ENCODE assay signal across 11 cellular contexts in genomic region chr3:146138904-146139303, GRCh38.
"Had no signal": no experiment of that assay in that cellular context is flagged by ENCODE, and none has a peak within 500 bp of the region (broad histone marks: within the 10 kb centered on the region; RNA-seq: fewer than 3 reads in every experiment).

No MANE protein-coding gene starts in this region.

- H3K27me3 ChIP-seq: testis, upper lobe of right lung had no signal

- DNase-seq: activated CD4-positive, alpha-beta T cell treated with anti-CD3 and anti-CD28 coated beads, Interleukin-2, amount 10 ng/mL, durations not matched to agents 7 days and 5 days; activated CD8-positive, alpha-beta T cell treated with anti-CD3 and anti-CD28 coated beads, Interleukin-2, amount 10 ng/mL, durations not matched to agents 7 days and 5 days; activated naive CD4-positive, alpha-beta T cell treated with anti-CD3 and anti-CD28 coated beads for 36 hours; activated T-cell treated with anti-CD3 and anti-CD28 coated beads, Interleukin-2, amount 50 U/mL, for 24 hours; effector CD8-positive, alpha-beta T cell; testis; upper lobe of right lung had no signal

- H3K9me3 ChIP-seq: testis, upper lobe of right lung had no signal

- H3K36me3 ChIP-seq: upper lobe of right lung had no signal

- H3K4me3 ChIP-seq: lung, testis, upper lobe of right lung had no signal

- H3K27ac ChIP-seq: testis, upper lobe of right lung had no signal

- ATAC-seq: activated CD4-positive, CD25-positive, alpha-beta regulatory T cell treated with anti-CD3 and anti-CD28 coated beads, Interleukin-2, amount 50 U/mL, for 24 hours; activated CD8-positive, alpha-beta T cell treated with anti-CD3 and anti-CD28 coated beads, Interleukin-2, amount 10 ng/mL, durations not matched to agents 7 days and 5 days; esophagus mucosa; upper lobe of right lung had no signal

- H3K4me1 ChIP-seq: testis, upper lobe of right lung had no signal

- FAIRE-seq: bronchial epithelial cell had no signal
